Comparison of ENCODE assay signal across 1 cellular context in the genomic region with DNA sequence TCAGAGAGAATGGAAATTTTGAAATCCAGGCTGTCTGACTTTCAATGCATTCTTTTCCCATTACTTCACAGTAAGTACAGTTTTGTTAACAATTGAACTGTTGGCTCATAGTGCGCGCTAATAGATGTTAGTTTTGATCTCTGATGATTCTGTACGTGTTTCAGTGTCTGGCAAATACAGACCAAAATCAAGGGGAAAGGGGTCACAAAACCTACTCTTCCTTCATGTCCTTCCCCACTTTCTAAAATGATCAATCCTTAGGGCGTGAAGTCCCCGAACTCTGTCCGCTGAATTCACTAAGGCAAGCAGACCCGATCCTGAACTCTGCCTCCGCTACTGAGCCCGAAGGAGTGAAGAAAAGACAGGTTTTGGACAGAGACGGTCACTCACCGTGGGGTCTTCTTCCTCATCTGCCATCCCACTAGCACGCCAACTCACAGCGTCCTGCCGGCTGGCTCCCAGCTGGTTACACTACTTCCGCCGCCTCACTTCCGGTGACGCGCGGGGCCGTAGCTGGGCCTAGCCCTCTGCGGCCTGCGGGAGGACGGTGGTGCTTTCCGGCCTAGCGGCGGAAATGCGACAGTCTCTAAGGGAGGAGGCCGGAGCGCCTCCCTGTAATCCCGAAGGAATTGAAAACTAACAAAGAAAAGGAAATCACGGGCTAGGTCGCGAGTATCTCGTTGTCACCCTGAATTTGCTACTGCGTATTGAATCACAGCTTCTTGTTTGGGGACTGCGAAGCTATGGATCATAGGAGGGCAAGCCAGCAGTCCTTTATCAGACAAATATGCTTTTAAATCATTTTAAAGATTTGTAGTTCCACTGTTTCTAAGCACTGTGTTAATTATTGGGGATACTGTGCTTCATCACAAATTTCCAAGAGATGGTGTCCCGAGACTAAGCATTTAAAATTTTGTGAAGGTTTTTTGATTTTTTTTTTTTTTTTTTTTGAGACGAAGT.
TF ChIP-seq lines count a peak whose summit lies in the region.

A gene with protein sequence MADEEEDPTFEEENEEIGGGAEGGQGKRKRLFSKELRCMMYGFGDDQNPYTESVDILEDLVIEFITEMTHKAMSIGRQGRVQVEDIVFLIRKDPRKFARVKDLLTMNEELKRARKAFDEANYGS (minus strand): TSS at position 473 of the 960 bp plus-strand sequence. CDS start 56 bp downstream, at position 417.

TF ChIP-seq in HepG2, 621 proteins besides CTCF, POLR2A, EP300 and RAD21 (continued from another document and continues in another):
- TF ChIP-seq, protein P1, sequence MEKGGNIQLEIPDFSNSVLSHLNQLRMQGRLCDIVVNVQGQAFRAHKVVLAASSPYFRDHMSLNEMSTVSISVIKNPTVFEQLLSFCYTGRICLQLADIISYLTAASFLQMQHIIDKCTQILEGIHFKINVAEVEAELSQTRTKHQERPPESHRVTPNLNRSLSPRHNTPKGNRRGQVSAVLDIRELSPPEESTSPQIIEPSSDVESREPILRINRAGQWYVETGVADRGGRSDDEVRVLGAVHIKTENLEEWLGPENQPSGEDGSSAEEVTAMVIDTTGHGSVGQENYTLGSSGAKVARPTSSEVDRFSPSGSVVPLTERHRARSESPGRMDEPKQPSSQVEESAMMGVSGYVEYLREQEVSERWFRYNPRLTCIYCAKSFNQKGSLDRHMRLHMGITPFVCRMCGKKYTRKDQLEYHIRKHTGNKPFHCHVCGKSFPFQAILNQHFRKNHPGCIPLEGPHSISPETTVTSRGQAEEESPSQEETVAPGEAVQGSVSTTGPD (CRISPR knock-in tag; IDR thresholded peaks at IDR 0.05) = no peak
- TF ChIP-seq ELF4 (CRISPR knock-in tag; IDR thresholded peaks at IDR 0.05; ENCODE audit: borderline replicate concordance) (no peak), MAZ (IDR thresholded peaks at IDR 0.05; ENCODE audit: borderline replicate concordance, low read depth, low read length) (no peak), MAZ (CRISPR knock-in tag; IDR thresholded peaks at IDR 0.05; ENCODE audit: low read depth) (peak; percentile 72), MEIS2 (CRISPR knock-in tag; IDR thresholded peaks at IDR 0.05) (no peak; the same call in 1 of the 2 replicates), ZNF121 (CRISPR knock-in tag; IDR thresholded peaks at IDR 0.05) (no peak), HES4 (CRISPR knock-in tag; IDR thresholded peaks at IDR 0.05; ENCODE audit: borderline replicate concordance) (no peak), NFYC (CRISPR knock-in tag; IDR thresholded peaks at IDR 0.05) (no peak; the same call in 1 of the 2 replicates), ZEB1 (IDR thresholded peaks at IDR 0.05; ENCODE audit: insufficient replicate concordance, low read depth) (no peak), ZNF619 (CRISPR knock-in tag; IDR thresholded peaks at IDR 0.05) (0 out of 2 replicates have a peak, but pooled peaks have one; percentile 26), ZNF225 (CRISPR knock-in tag; IDR thresholded peaks at IDR 0.05) (no peak), ZFYVE20 (CRISPR knock-in tag; IDR thresholded peaks at IDR 0.05; ENCODE audit: borderline replicate concordance, low read depth) (no peak), JUN (CRISPR knock-in tag; IDR thresholded peaks at IDR 0.05) (no peak), SPEN (CRISPR knock-in tag; IDR thresholded peaks at IDR 0.05; ENCODE audit: low read depth) (peak; percentile 99), GZF1 (CRISPR knock-in tag; IDR thresholded peaks at IDR 0.05) (no peak), RBM39 (IDR thresholded peaks at IDR 0.05; ENCODE audit: low read depth, low read length, poor library complexity, severe bottlenecking) (no peak), ZNF331 (CRISPR knock-in tag; IDR thresholded peaks at IDR 0.05) (peak; percentile 81; the same call in 1 of the 2 replicates), CENPT (CRISPR knock-in tag; IDR thresholded peaks at IDR 0.05; ENCODE audit: low read depth) (no peak), ZNF235 (CRISPR knock-in tag; IDR thresholded peaks at IDR 0.05; ENCODE audit: borderline replicate concordance) (no peak), JARID2 (CRISPR knock-in tag; IDR thresholded peaks at IDR 0.05; ENCODE audit: insufficient replicate concordance) (no peak), ZNF232 (CRISPR knock-in tag; IDR thresholded peaks at IDR 0.05; ENCODE audit: borderline replicate concordance) (no peak), MTF2 (CRISPR knock-in tag; IDR thresholded peaks at IDR 0.05; ENCODE audit: borderline replicate concordance) (no peak), ZFAT (CRISPR knock-in tag; conservative IDR thresholded peaks at IDR 0.05) (no peak), ATF7-NPFF (CRISPR knock-in tag; IDR thresholded peaks at IDR 0.05; ENCODE audit: low read depth) (0 out of 2 replicates have a peak, but pooled peaks have one; percentile 42), BRCA1 (CRISPR knock-in tag; IDR thresholded peaks at IDR 0.05) (no peak), NONO (IDR thresholded peaks at IDR 0.05) (no peak), NONO (CRISPR knock-in tag; conservative IDR thresholded peaks at IDR 0.05) (peak; percentile 85), FOXA3 (CRISPR knock-in tag; IDR thresholded peaks at IDR 0.05) (peak; percentile 60), PTBP1 (IDR thresholded peaks at IDR 0.05; ENCODE audit: low read depth, low read length, poor library complexity, severe bottlenecking) (no peak), KDM4B (CRISPR knock-in tag; IDR thresholded peaks at IDR 0.05) (peak; percentile 94; the same call in 1 of the 2 replicates), PAF1 (CRISPR knock-in tag; IDR thresholded peaks at IDR 0.05) (no peak), RCOR2 (CRISPR knock-in tag; IDR thresholded peaks at IDR 0.05) (no peak), KLF6 (CRISPR knock-in tag; IDR thresholded peaks at IDR 0.05) (peak; percentile 71)
- TF ChIP-seq, protein P2, sequence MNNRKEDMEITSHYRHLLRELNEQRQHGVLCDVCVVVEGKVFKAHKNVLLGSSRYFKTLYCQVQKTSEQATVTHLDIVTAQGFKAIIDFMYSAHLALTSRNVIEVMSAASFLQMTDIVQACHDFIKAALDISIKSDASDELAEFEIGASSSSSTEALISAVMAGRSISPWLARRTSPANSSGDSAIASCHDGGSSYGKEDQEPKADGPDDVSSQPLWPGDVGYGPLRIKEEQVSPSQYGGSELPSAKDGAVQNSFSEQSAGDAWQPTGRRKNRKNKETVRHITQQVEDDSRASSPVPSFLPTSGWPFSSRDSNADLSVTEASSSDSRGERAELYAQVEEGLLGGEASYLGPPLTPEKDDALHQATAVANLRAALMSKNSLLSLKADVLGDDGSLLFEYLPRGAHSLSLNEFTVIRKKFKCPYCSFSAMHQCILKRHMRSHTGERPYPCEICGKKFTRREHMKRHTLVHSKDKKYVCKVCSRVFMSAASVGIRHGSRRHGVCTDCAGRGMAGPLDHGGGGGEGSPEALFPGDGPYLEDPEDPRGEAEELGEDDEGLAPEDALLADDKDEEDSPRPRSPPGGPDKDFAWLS (CRISPR knock-in tag; IDR thresholded peaks at IDR 0.05; ENCODE audit: borderline replicate concordance) = no peak
- TF ChIP-seq, protein P3, sequence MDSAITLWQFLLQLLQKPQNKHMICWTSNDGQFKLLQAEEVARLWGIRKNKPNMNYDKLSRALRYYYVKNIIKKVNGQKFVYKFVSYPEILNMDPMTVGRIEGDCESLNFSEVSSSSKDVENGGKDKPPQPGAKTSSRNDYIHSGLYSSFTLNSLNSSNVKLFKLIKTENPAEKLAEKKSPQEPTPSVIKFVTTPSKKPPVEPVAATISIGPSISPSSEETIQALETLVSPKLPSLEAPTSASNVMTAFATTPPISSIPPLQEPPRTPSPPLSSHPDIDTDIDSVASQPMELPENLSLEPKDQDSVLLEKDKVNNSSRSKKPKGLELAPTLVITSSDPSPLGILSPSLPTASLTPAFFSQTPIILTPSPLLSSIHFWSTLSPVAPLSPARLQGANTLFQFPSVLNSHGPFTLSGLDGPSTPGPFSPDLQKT (CRISPR knock-in tag; IDR thresholded peaks at IDR 0.05; ENCODE audit: borderline replicate concordance) = no peak
- TF ChIP-seq, protein P4, sequence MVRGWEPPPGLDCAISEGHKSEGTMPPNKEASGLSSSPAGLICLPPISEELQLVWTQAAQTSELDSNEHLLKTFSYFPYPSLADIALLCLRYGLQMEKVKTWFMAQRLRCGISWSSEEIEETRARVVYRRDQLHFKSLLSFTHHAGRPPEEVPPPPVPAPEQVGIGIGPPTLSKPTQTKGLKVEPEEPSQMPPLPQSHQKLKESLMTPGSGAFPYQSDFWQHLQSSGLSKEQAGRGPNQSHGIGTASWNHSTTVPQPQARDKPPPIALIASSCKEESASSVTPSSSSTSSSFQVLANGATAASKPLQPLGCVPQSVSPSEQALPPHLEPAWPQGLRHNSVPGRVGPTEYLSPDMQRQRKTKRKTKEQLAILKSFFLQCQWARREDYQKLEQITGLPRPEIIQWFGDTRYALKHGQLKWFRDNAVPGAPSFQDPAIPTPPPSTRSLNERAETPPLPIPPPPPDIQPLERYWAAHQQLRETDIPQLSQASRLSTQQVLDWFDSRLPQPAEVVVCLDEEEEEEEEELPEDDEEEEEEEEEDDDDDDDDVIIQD (CRISPR knock-in tag; IDR thresholded peaks at IDR 0.05; ENCODE audit: low read depth) = no peak; the same call in 1 of the 2 replicates
- TF ChIP-seq, protein P5, sequence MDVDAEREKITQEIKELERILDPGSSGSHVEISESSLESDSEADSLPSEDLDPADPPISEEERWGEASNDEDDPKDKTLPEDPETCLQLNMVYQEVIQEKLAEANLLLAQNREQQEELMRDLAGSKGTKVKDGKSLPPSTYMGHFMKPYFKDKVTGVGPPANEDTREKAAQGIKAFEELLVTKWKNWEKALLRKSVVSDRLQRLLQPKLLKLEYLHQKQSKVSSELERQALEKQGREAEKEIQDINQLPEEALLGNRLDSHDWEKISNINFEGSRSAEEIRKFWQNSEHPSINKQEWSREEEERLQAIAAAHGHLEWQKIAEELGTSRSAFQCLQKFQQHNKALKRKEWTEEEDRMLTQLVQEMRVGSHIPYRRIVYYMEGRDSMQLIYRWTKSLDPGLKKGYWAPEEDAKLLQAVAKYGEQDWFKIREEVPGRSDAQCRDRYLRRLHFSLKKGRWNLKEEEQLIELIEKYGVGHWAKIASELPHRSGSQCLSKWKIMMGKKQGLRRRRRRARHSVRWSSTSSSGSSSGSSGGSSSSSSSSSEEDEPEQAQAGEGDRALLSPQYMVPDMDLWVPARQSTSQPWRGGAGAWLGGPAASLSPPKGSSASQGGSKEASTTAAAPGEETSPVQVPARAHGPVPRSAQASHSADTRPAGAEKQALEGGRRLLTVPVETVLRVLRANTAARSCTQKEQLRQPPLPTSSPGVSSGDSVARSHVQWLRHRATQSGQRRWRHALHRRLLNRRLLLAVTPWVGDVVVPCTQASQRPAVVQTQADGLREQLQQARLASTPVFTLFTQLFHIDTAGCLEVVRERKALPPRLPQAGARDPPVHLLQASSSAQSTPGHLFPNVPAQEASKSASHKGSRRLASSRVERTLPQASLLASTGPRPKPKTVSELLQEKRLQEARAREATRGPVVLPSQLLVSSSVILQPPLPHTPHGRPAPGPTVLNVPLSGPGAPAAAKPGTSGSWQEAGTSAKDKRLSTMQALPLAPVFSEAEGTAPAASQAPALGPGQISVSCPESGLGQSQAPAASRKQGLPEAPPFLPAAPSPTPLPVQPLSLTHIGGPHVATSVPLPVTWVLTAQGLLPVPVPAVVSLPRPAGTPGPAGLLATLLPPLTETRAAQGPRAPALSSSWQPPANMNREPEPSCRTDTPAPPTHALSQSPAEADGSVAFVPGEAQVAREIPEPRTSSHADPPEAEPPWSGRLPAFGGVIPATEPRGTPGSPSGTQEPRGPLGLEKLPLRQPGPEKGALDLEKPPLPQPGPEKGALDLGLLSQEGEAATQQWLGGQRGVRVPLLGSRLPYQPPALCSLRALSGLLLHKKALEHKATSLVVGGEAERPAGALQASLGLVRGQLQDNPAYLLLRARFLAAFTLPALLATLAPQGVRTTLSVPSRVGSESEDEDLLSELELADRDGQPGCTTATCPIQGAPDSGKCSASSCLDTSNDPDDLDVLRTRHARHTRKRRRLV (CRISPR knock-in tag; IDR thresholded peaks at IDR 0.05) = no peak
- TF ChIP-seq, protein P6, sequence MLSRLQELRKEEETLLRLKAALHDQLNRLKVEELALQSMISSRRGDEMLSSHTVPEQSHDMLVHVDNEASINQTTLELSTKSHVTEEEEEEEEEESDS (CRISPR knock-in tag; IDR thresholded peaks at IDR 0.05; ENCODE audit: borderline replicate concordance) = no peak
- TF ChIP-seq, protein P7, sequence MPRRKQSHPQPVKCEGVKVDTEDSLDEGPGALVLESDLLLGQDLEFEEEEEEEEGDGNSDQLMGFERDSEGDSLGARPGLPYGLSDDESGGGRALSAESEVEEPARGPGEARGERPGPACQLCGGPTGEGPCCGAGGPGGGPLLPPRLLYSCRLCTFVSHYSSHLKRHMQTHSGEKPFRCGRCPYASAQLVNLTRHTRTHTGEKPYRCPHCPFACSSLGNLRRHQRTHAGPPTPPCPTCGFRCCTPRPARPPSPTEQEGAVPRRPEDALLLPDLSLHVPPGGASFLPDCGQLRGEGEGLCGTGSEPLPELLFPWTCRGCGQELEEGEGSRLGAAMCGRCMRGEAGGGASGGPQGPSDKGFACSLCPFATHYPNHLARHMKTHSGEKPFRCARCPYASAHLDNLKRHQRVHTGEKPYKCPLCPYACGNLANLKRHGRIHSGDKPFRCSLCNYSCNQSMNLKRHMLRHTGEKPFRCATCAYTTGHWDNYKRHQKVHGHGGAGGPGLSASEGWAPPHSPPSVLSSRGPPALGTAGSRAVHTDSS (CRISPR knock-in tag; conservative IDR thresholded peaks at IDR 0.05) = no peak
- TF ChIP-seq, protein P8, sequence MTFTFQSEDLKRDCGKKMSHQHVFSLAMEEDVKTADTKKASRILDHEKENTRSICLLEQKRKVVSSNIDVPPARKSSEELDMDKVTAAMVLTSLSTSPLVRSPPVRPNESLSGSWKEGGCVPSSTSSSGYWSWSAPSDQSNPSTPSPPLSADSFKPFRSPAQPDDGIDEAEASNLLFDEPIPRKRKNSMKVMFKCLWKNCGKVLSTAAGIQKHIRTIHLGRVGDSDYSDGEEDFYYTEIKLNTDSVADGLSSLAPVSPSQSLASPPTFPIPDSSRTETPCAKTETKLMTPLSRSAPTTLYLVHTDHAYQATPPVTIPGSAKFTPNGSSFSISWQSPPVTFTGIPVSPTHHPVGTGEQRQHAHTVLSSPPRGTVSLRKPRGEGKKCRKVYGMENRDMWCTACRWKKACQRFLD (CRISPR knock-in tag; IDR thresholded peaks at IDR 0.05; ENCODE audit: borderline replicate concordance) = no peak
- TF ChIP-seq, protein P9, sequence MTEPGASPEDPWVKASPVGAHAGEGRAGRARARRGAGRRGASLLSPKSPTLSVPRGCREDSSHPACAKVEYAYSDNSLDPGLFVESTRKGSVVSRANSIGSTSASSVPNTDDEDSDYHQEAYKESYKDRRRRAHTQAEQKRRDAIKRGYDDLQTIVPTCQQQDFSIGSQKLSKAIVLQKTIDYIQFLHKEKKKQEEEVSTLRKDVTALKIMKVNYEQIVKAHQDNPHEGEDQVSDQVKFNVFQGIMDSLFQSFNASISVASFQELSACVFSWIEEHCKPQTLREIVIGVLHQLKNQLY (CRISPR knock-in tag; IDR thresholded peaks at IDR 0.05) = peak; percentile 55; the same call in 1 of the 2 replicates
- TF ChIP-seq, protein P10, sequence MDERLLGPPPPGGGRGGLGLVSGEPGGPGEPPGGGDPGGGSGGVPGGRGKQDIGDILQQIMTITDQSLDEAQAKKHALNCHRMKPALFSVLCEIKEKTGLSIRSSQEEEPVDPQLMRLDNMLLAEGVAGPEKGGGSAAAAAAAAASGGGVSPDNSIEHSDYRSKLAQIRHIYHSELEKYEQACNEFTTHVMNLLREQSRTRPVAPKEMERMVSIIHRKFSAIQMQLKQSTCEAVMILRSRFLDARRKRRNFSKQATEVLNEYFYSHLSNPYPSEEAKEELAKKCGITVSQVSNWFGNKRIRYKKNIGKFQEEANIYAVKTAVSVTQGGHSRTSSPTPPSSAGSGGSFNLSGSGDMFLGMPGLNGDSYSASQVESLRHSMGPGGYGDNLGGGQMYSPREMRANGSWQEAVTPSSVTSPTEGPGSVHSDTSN (CRISPR knock-in tag; IDR thresholded peaks at IDR 0.05) = no peak
